In genomic region chr14:24232121-24232644, GRCh38 we compare ENCODE assay signal across 8 cellular contexts. TPM values are rescaled to one million over a fixed set of nuclear protein-coding genes. Genes with fewer than 3 reads are reported as not detected.
DNase-seq lines count a peak whose midpoint lies in the region; ATAC-seq, FAIRE-seq and TF ChIP-seq lines count a peak whose summit lies in the region.

TSS of gene NEDD8 (minus strand) at chr14:24232367. CDS start at chr14:24232267, 100 bp downstream.

- H4K20me1 ChIP-seq in H1 (replicated peaks in 1 of 2; ENCODE audit: control insufficient read depth in 1 of 2, insufficient read depth in 2 of 2, low read length in 2 of 2), result peaks cover 0 to 7% of the 10 kb centered on the region in 2 experiments

- no peak within 1 kb of the TSS for H2BK20ac ChIP-seq in H1 (ENCODE audit: low read length)

- H3K9ac ChIP-seq in H1 (replicated peaks in 1 of 4; ENCODE audit: extremely low read depth in 1 of 4, low read depth in 3 of 4, low read length in 3 of 4), result peak within 1 kb of the TSS; percentile 81 to 89 (median 84)
- peak within 1 kb of the TSS; percentile 95 for H3K9ac ChIP-seq in mesendoderm (ENCODE audit: low read length)

- peak within 1 kb of the TSS; percentile 99 for H3K18ac ChIP-seq in H1 (ENCODE audit: extremely low read depth, low read length)
- H3K18ac ChIP-seq in mesendoderm (ENCODE audit: low read length), result peak within 1 kb of the TSS; percentile 28

- POLR2A ChIA-PET in H1 (lab: Charles Lee; ENCODE audit: partially characterized antibody), result interaction anchor here (0.9 to 2.3 kb wide), 9 partner anchors 9 to 70 kb away, joined by 3 to 12 read pairs (median 6); partner anchors contain the start of genes CHMP4A, DHRS1, NOP9 and RABGGTA

- peak within 1 kb of the TSS; percentile 86 to 92 for H3K4me2 ChIP-seq in H1 (ENCODE audit: insufficient read depth in 1 of 2, low read depth in 2 of 2, low read length in 2 of 2)
- peak within 1 kb of the TSS; percentile 98 for H3K4me2 ChIP-seq in mesendoderm (ENCODE audit: low read length)

- no peak for TF ChIP-seq EP300 in H1 (IDR thresholded peaks at IDR 0.05; ENCODE audit: borderline replicate concordance in 1 of 2, low read depth in 2 of 2, low read length in 2 of 2)

- WGBS in H1 (ENCODE audit: extremely low coverage in 1 of 2, insufficient coverage in 1 of 2, insufficient read length in 1 of 2, insufficient replicate concordance in 2 of 2, low coverage in 1 of 2, low lambda C conversion rate in 2 of 2, missing lambda C conversion rate in 1 of 2), 2 experiments, result 1% methylated on average over 28 of the region's 30 CpGs; no CpG with 5 or more reads in 1 of the 2 experiments
- WGBS in mesendoderm (ENCODE audit: extremely low coverage, insufficient coverage, low lambda C conversion rate), result no CpG with 5 or more reads among the region's 30 CpGs

- ATAC-seq in GM21381 (IDR thresholded peaks at IDR 0.05; ENCODE audit: unreplicated experiment), result peak; percentile 69

- H3K79me2 ChIP-seq in H1 (ENCODE audit: control insufficient read depth in 1 of 2, insufficient read depth in 2 of 2, low read length in 2 of 2) (peaks cover 3 to 48% of the 10 kb centered on the region in 2 experiments; a peak in 2 of 4 replicates), mesendoderm (ENCODE audit: control insufficient read depth, insufficient read depth, low read length) (peaks cover 20% of the 10 kb centered on the region)

- H3K23ac ChIP-seq in H1 (ENCODE audit: insufficient read length) (no peak within 1 kb of the TSS), mesendoderm (ENCODE audit: low read length) (peak within 1 kb of the TSS; percentile 9)

- DNase-seq in COLO668 (lab: John Stamatoyannopoulos, UW; ENCODE audit: unreplicated experiment) (peak; percentile 90), HUDEP-2 (lab: John Stamatoyannopoulos, UW; ENCODE audit: unreplicated experiment in 76 of 76) (peak in 73 of 76 experiments; percentile 41 to 93 (median 76)), NOMO-1 treated with dmso at 0.1 percent for 144 hours (lab: John Stamatoyannopoulos, UW; ENCODE audit: unreplicated experiment) (peak; percentile 91), H1 (ENCODE audit: low read depth in 1 of 2, low spot score in 2 of 2) (peak in 1 of 2 experiments; percentile 91), mesendoderm (peak; percentile 95)
- peak; percentile 76 to 82 (median 78) for DNase-seq in activated CD8-positive, alpha-beta memory T cell treated with anti-CD3 and anti-CD28 coated beads for 48 hours (ENCODE audit: low read depth in 2 of 3, low spot score in 2 of 3)
- DNase-seq in stimulated activated CD8-positive, alpha-beta memory T cell treated with anti-CD3 and anti-CD28 coated beads, Interleukin-12 subunit alpha, Interleukin-12 subunit beta, amount 100 ng/mL, for 4 hours (ENCODE audit: low read depth), result peak; percentile 79

- H4K5ac ChIP-seq in H1 (ENCODE audit: insufficient read length, low read depth, low read length), result peak within 1 kb of the TSS; percentile 100
- no peak within 1 kb of the TSS for H4K5ac ChIP-seq in mesendoderm (ENCODE audit: low read length)

- TF ChIP-seq RAD21 in H1 (IDR thresholded peaks at IDR 0.05 in 1 of 2, conservative IDR thresholded peaks at IDR 0.05 in 1 of 2; ENCODE audit: low read depth in 2 of 2, low read length in 2 of 2), result no peak

- H3K27me3 ChIP-seq in H1 (replicated peaks in 1 of 4; ENCODE audit: control insufficient read depth in 3 of 4, extremely low read depth in 1 of 4, insufficient read depth in 3 of 4, low read length in 3 of 4), result no peaks in the 10 kb centered on the region; a peak in 1 of 7 replicates
- no peaks in the 10 kb centered on the region for H3K27me3 ChIP-seq in mesendoderm (ENCODE audit: insufficient read depth, low read length, poor library complexity)

- H2BK15ac ChIP-seq in H1 (ENCODE audit: low read length) (peak within 1 kb of the TSS; percentile 66; the same call in 1 of the 2 replicates), mesendoderm (replicated peaks; ENCODE audit: low read depth) (no peak within 1 kb of the TSS)

- no peak for FAIRE-seq in H1 (lab: Jason Lieb, UNC)

- no peak for TF ChIP-seq CTCF in H1 (IDR thresholded peaks at IDR 0.05; ENCODE audit: control extremely low read depth in 1 of 3, insufficient read depth in 1 of 3, low read depth in 1 of 3, low read length in 3 of 3)

- peak within 1 kb of the TSS; percentile 7 for H3K4ac ChIP-seq in H1 (replicated peaks; ENCODE audit: insufficient read length, low read depth, low read length)
- peak within 1 kb of the TSS; percentile 46 for H3K4ac ChIP-seq in mesendoderm (ENCODE audit: low read depth, low read length)

- peak within 1 kb of the TSS; percentile 94 for H3K27ac ChIP-seq in H1 (ENCODE audit: low read depth, low read length)
- peak within 1 kb of the TSS; percentile 79 for H3K27ac ChIP-seq in mesendoderm (ENCODE audit: low read depth, low read length)

- H3K14ac ChIP-seq in H1 (ENCODE audit: insufficient read length), result no peak within 1 kb of the TSS

- peak within 1 kb of the TSS; percentile 96 for H2AFZ ChIP-seq in H1 (ENCODE audit: low read length)

- H4K8ac ChIP-seq in H1 (ENCODE audit: extremely low read depth, insufficient read depth, low read length) (peak within 1 kb of the TSS; percentile 93), mesendoderm (ENCODE audit: low read depth, low read length) (peak within 1 kb of the TSS; percentile 16)

- peaks cover 4 to 25% (median 16%) of the 10 kb centered on the region in 4 experiments for H3K36me3 ChIP-seq in H1 (ENCODE audit: control insufficient read depth in 2 of 4, insufficient read depth in 4 of 4, low read length in 3 of 4)
- H3K36me3 ChIP-seq in mesendoderm (ENCODE audit: control insufficient read depth, insufficient read depth, low read length), result no peaks in the 10 kb centered on the region

- H3K79me1 ChIP-seq in H1 (ENCODE audit: low read depth, low read length) (no peaks in the 10 kb centered on the region; the same call in 1 of the 2 replicates), mesendoderm (ENCODE audit: low read length) (peaks cover 9% of the 10 kb centered on the region)

- H3K56ac ChIP-seq in H1 (replicated peaks; ENCODE audit: insufficient read length, low read depth, low read length), result peak within 1 kb of the TSS; percentile 97
- peak within 1 kb of the TSS; percentile 97 for H3K56ac ChIP-seq in mesendoderm (ENCODE audit: low read length)

- H3K4me3 ChIP-seq in H1 (ENCODE audit: extremely low read depth in 1 of 4, insufficient read depth in 2 of 4, low read depth in 3 of 4, low read length in 4 of 4) (peak within 1 kb of the TSS; percentile 81 to 97 (median 88)), mesendoderm (ENCODE audit: low read length) (peak within 1 kb of the TSS; percentile 99)

- H3K9me3 ChIP-seq in H1 (ENCODE audit: insufficient read depth in 2 of 2, low read depth in 1 of 2, low read length in 1 of 2), result no peaks in the 10 kb centered on the region

- CTCF ChIA-PET in H1 (lab: Charles Lee; ENCODE audit: partially characterized antibody), result interaction anchor here (0.7 to 1.8 kb wide), 4 partner anchors 10 to 279 kb away, joined by 3 to 7 read pairs (median 4); partner anchors contain the start of genes DHRS4 and TINF2

- H3K23me2 ChIP-seq in H1 (ENCODE audit: low read depth, low read length), result peaks cover 11% of the 10 kb centered on the region

- H2BK120ac ChIP-seq in H1 (replicated peaks; ENCODE audit: low read depth, low read length) (peak within 1 kb of the TSS; percentile 57), mesendoderm (ENCODE audit: low read depth, low read length) (peak within 1 kb of the TSS; percentile 37)

- peak within 1 kb of the TSS; percentile 96 for H2AK5ac ChIP-seq in H1 (ENCODE audit: low read depth, low read length)
- H2AK5ac ChIP-seq in mesendoderm (ENCODE audit: low read length), result no peak within 1 kb of the TSS

- peak within 1 kb of the TSS; percentile 96 for H2BK5ac ChIP-seq in H1 (ENCODE audit: low read depth, low read length)
- H2BK5ac ChIP-seq in mesendoderm (ENCODE audit: low read length), result peak within 1 kb of the TSS; percentile 82

- peaks cover 2 to 14% (median 4%) of the 10 kb centered on the region in 4 experiments; a peak in 5 of 7 replicates for H3K4me1 ChIP-seq in H1 (replicated peaks in 1 of 4; ENCODE audit: control insufficient read depth in 3 of 4, insufficient read depth in 4 of 4, low read length in 3 of 4)
- H3K4me1 ChIP-seq in mesendoderm (ENCODE audit: control insufficient read depth, low read depth, low read length), result peaks cover 2% of the 10 kb centered on the region

- peak within 1 kb of the TSS; percentile 69; the same call in 1 of the 2 replicates for H2BK12ac ChIP-seq in H1 (ENCODE audit: low read depth, low read length)

- H4K91ac ChIP-seq in H1 (replicated peaks; ENCODE audit: insufficient read length, low read length), result peak within 1 kb of the TSS; percentile 90

- peak; percentile 17 to 41; a peak in 2 of 3 replicates for TF ChIP-seq POLR2A in H1 (IDR thresholded peaks at IDR 0.05; ENCODE audit: control extremely low read depth in 1 of 2, low read depth in 2 of 2, low read length in 2 of 2)

TF ChIP-seq in H1, 55 proteins besides CTCF, POLR2A, EP300 and RAD21 (continues in another document):
- TF ChIP-seq SIX5 (IDR thresholded peaks at IDR 0.05; ENCODE audit: low read depth, low read length) (peak; percentile 95), GABPA (IDR thresholded peaks at IDR 0.05; ENCODE audit: borderline replicate concordance, insufficient read depth, low read length) (peak; percentile 73; the same call in 1 of the 2 replicates), SP1 (IDR thresholded peaks at IDR 0.05; ENCODE audit: low read depth, low read length) (no peak), EGR1 (IDR thresholded peaks at IDR 0.05; ENCODE audit: borderline replicate concordance, low read depth, low read length) (no peak), PHF8 (conservative IDR thresholded peaks at IDR 0.05; ENCODE audit: low read depth, low read length) (peak; percentile 81), SP4 (IDR thresholded peaks at IDR 0.05; ENCODE audit: low read length) (no peak), SAP30 (IDR thresholded peaks at IDR 0.05; ENCODE audit: insufficient read depth, insufficient replicate concordance, low read length) (peak; percentile 43), SIN3A (conservative IDR thresholded peaks at IDR 0.05 in 1 of 2, IDR thresholded peaks at IDR 0.05 in 1 of 2; ENCODE audit: low read depth in 1 of 2, low read length in 2 of 2) (peak in 1 of 2 experiments; percentile 84; a peak in 2 of 4 replicates), TAF1 (IDR thresholded peaks at IDR 0.05; ENCODE audit: low read depth, low read length) (peak; percentile 56)

RNA-seq across cellular contexts. Expression of gene NEDD8, which starts in this region (rescaled TPM):
- 241 and 253 TPM in 2 replicates for total RNA-seq in H1 (2021; fragmentation: NEBNext Ultra II Directional; extraction: Animal tissue kit (Norgen Biotek cat#: 25700))
- polyA plus RNA-seq in H1 (2011; rRNA removed), result 196 and 317 TPM in 2 replicates
- 304 TPM for polyA plus RNA-seq in H1 (2011; cell fraction: cytosol; rRNA removed)
- 126 TPM for polyA plus RNA-seq in H1 (2011; cell fraction: nucleus; rRNA removed)
- polyA plus RNA-seq in H1 (2012, experiment 1 of 2), result 368 to 472 TPM (median 440 TPM) in 4 replicates
- 1,298 TPM for polyA plus RNA-seq in H1 (2012, experiment 2 of 2)
- 411 TPM for polyA plus RNA-seq in H1 (2013, experiment 1 of 2)
- 426 TPM for polyA plus RNA-seq in H1 (2013, experiment 2 of 2)
- polyA minus RNA-seq in H1 (2011; rRNA and poly(A)+ RNA removed), result 70.9 and 75.2 TPM in 2 replicates
- polyA minus RNA-seq in H1 (2011; cell fraction: cytosol; rRNA and poly(A)+ RNA removed), result 68.0 TPM
- polyA minus RNA-seq in H1 (2011; cell fraction: nucleus; rRNA and poly(A)+ RNA removed), result 51.1 TPM
- 326 TPM for polyA plus RNA-seq in mesendoderm (2013, experiment 1 of 2)
- 329 TPM for polyA plus RNA-seq in mesendoderm (2013, experiment 2 of 2)
